ENCODE assay signal across 9 cellular contexts in the genomic region with DNA sequence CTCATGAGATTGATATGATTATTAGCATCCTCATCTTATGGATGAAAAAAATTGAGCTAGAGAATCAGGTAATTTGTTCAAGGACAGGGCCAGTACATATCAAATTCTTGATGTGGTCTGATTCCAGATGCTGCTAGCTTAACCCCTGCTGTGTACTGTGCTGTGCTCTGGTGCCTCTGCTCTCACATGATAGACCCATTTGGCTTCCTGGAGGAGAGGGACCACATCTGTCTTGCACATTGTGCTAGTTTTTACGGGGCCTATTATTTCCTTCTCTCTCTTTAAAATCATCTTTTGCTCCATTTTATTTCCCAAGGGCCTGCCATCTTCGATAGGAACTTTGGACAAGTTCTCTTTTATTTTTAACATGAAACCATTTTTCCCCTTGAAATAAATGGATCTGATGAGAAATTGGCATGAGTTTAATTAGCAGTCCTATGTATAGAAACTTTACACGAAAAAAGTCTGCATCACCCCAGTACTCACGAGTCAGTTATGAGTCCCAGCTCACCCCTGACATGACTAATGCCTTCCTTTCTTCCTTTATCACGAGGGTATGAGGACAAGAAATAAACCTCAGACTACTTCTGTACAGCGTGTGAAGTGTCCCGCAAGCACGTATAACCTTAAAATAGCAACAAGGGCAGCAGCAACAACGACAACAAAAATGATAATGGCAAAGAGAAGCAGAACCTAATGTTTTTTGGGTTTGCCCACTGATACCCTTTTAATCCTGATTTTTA. TPM values are rescaled to one million over a fixed set of nuclear protein-coding genes. Genes with fewer than 3 reads are reported as not detected.
DNase-seq lines count a peak whose midpoint lies in the region; ATAC-seq and TF ChIP-seq lines count a peak whose summit lies in the region.
"Had no signal": no experiment of that assay in that cellular context is flagged by ENCODE, and none has a peak within 500 bp of the region (broad histone marks: within the 10 kb centered on the region; RNA-seq: fewer than 3 reads in every experiment).

No MANE protein-coding gene starts in this region.

- H3K27me3 ChIP-seq in thoracic aorta (replicated peaks; ENCODE audit: insufficient read depth): no peaks in the 10 kb centered on the region
- H3K27me3 ChIP-seq: upper lobe of left lung had no signal

- TF ChIP-seq CTCF in chondrocyte (IDR thresholded peaks at IDR 0.05) (no peak), thoracic aorta (IDR thresholded peaks at IDR 0.05) (no peak), WTC11 (IDR thresholded peaks at IDR 0.05) (no peak)

- POLR2A ChIA-PET in WTC11 (lab: Charles Lee): no interaction called here

- peak; percentile 93 for DNase-seq in EH (ENCODE audit: low read depth)
- DNase-seq in KBM-7: peak; percentile 63
- no peak for DNase-seq in chondrocyte (ENCODE audit: low spot score)
- DNase-seq in thoracic aorta (ENCODE audit: low spot score): no peak
- no peak for DNase-seq in cerebellar nuclear complex (lab: John Stamatoyannopoulos, UW)
- DNase-seq in NCI-H774 (lab: John Stamatoyannopoulos, UW): no peak
- DNase-seq in WTC11 (ENCODE audit: low spot score): no peak
- DNase-seq: upper lobe of left lung had no signal

- H3K36me3 Mint-ChIP-seq in chondrocyte (ENCODE audit: low read depth) (peaks cover 1% of the 10 kb centered on the region), WTC11 (no peaks in the 10 kb centered on the region)

- CTCF ChIA-PET in WTC11 (lab: Charles Lee): interaction anchor here (1.4 kb wide), 1 partner anchor 1486 kb away, joined by 4 read pairs; no protein-coding TSS in a partner anchor

- in situ Hi-C loops in KBM-7 (cut with MboI; ENCODE audit: low pct_unique_long_range_greater_than_20kb, low sequenced_read_pairs): no loop called here

- H3K9me3 ChIP-seq in thoracic aorta: no peaks in the 10 kb centered on the region
- H3K9me3 ChIP-seq: upper lobe of left lung had no signal

- H3K36me3 ChIP-seq in thoracic aorta: no peaks in the 10 kb centered on the region
- H3K36me3 ChIP-seq: upper lobe of left lung had no signal

- H3K4me3 Mint-ChIP-seq in chondrocyte (ENCODE audit: unreplicated experiment) (no peak overlapping the region), WTC11 (no peak overlapping the region)

- ATAC-seq in GM21526 (IDR thresholded peaks at IDR 0.05; ENCODE audit: low FRiP score, unreplicated experiment): peak; percentile 50
- ATAC-seq in thoracic aorta (ENCODE audit: insufficient number of reproducible peaks, low FRiP score, low read depth): peak; percentile 68
- no peak for ATAC-seq in WTC11

- H3K27ac Mint-ChIP-seq in chondrocyte (ENCODE audit: unreplicated experiment) (peak overlapping the region; percentile 87), WTC11 (no peak overlapping the region)

- H3K27me3 Mint-ChIP-seq in chondrocyte (ENCODE audit: low read depth): no peaks in the 10 kb centered on the region
- H3K27me3 Mint-ChIP-seq in WTC11 (ENCODE audit: low read depth): no peaks in the 10 kb centered on the region

- peaks cover 0 to 4% of the 10 kb centered on the region in 2 donors for H3K4me1 ChIP-seq in thoracic aorta (ENCODE audit: control insufficient read depth in 1 of 2, low read depth in 2 of 2)

- H3K27ac ChIP-seq in thoracic aorta: no peak overlapping the region

- peaks cover 19% of the 10 kb centered on the region for H3K4me1 Mint-ChIP-seq in chondrocyte (ENCODE audit: low read depth)
- H3K4me1 Mint-ChIP-seq in WTC11: no peaks in the 10 kb centered on the region

- H3K9me3 Mint-ChIP-seq in chondrocyte (ENCODE audit: low read depth) (no peaks in the 10 kb centered on the region), WTC11 (no peaks in the 10 kb centered on the region)

- H3K4me3 ChIP-seq in thoracic aorta: no peak overlapping the region
- H3K4me3 ChIP-seq: upper lobe of left lung had no signal

TF ChIP-seq in WTC11, 78 proteins besides CTCF, POLR2A, EP300 and RAD21:
- TF ChIP-seq TCF7 (CRISPR knock-in tag; IDR thresholded peaks at IDR 0.05; ENCODE audit: low read depth) (no peak), HMGA2 (CRISPR knock-in tag; IDR thresholded peaks at IDR 0.05) (no peak), JUN (CRISPR knock-in tag; IDR thresholded peaks at IDR 0.05) (no peak), ZBTB21 (CRISPR knock-in tag; IDR thresholded peaks at IDR 0.05; ENCODE audit: borderline replicate concordance) (no peak), NFATC4 (CRISPR knock-in tag; IDR thresholded peaks at IDR 0.05) (no peak), MLX (CRISPR knock-in tag; IDR thresholded peaks at IDR 0.05) (no peak), FOXJ3 (CRISPR knock-in tag; IDR thresholded peaks at IDR 0.05; ENCODE audit: borderline replicate concordance) (no peak), KAT7 (CRISPR knock-in tag; IDR thresholded peaks at IDR 0.05; ENCODE audit: borderline replicate concordance) (no peak), GRHL2 (CRISPR knock-in tag; IDR thresholded peaks at IDR 0.05; ENCODE audit: insufficient replicate concordance, severe bottlenecking) (no peak), E2F5 (CRISPR knock-in tag; IDR thresholded peaks at IDR 0.05) (no peak), SP1 (CRISPR knock-in tag; conservative IDR thresholded peaks at IDR 0.05) (no peak), PREB (CRISPR knock-in tag; IDR thresholded peaks at IDR 0.05; ENCODE audit: borderline replicate concordance) (no peak), MXD4 (CRISPR knock-in tag; IDR thresholded peaks at IDR 0.05; ENCODE audit: borderline replicate concordance) (no peak), RELA (CRISPR knock-in tag; IDR thresholded peaks at IDR 0.05; ENCODE audit: borderline replicate concordance) (no peak), CDX4 (CRISPR knock-in tag; IDR thresholded peaks at IDR 0.05; ENCODE audit: borderline replicate concordance) (no peak), EMX1 (CRISPR knock-in tag; IDR thresholded peaks at IDR 0.05) (no peak)
- TF ChIP-seq, protein P1, sequence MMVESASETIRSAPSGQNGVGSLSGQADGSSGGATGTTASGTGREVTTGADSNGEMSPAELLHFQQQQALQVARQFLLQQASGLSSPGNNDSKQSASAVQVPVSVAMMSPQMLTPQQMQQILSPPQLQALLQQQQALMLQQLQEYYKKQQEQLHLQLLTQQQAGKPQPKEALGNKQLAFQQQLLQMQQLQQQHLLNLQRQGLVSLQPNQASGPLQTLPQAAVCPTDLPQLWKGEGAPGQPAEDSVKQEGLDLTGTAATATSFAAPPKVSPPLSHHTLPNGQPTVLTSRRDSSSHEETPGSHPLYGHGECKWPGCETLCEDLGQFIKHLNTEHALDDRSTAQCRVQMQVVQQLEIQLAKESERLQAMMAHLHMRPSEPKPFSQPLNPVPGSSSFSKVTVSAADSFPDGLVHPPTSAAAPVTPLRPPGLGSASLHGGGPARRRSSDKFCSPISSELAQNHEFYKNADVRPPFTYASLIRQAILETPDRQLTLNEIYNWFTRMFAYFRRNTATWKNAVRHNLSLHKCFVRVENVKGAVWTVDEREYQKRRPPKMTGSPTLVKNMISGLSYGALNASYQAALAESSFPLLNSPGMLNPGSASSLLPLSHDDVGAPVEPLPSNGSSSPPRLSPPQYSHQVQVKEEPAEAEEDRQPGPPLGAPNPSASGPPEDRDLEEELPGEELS (CRISPR knock-in tag; IDR thresholded peaks at IDR 0.05): no peak
- TF ChIP-seq, protein P2, sequence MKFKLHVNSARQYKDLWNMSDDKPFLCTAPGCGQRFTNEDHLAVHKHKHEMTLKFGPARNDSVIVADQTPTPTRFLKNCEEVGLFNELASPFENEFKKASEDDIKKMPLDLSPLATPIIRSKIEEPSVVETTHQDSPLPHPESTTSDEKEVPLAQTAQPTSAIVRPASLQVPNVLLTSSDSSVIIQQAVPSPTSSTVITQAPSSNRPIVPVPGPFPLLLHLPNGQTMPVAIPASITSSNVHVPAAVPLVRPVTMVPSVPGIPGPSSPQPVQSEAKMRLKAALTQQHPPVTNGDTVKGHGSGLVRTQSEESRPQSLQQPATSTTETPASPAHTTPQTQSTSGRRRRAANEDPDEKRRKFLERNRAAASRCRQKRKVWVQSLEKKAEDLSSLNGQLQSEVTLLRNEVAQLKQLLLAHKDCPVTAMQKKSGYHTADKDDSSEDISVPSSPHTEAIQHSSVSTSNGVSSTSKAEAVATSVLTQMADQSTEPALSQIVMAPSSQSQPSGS (CRISPR knock-in tag; IDR thresholded peaks at IDR 0.05; ENCODE audit: borderline replicate concordance, low read depth): no peak

RNA-seq across cellular contexts. Expression of gene CD109, which starts 26.5 kb away (rescaled TPM):
- 25.4 to 33.1 TPM (median 26.0 TPM) in 3 replicates for total RNA-seq in chondrocyte
- 10 to 100 TPM; 12.6 to 21.3 TPM for total RNA-seq in thoracic aorta
- 3.5 to 4.5 TPM (median 4.0 TPM) in 3 replicates for total RNA-seq in WTC11 (2021)

Comparison
In these comparisons a context has a peak if more than half of its experiments do, and no peak if none do; other contexts are left out.
1. DNase-seq: peak in EH (single experiment) and KBM-7 (single experiment); none in chondrocyte (single experiment), thoracic aorta (single experiment), cerebellar nuclear complex (0 of 2), NCI-H774 (single experiment) and WTC11 (single experiment).